In genomic region chr20:45937765-45938164, GRCh38 we compare ENCODE assay signal across 13 cellular contexts. TPM values are rescaled to one million over a fixed set of nuclear protein-coding genes. Genes with fewer than 3 reads are reported as not detected.
DNase-seq lines count a peak whose midpoint lies in the region; ATAC-seq and TF ChIP-seq lines count a peak whose summit lies in the region.
"Had no signal": no experiment of that assay in that cellular context is flagged by ENCODE, and none has a peak within 500 bp of the region (broad histone marks: within the 10 kb centered on the region; RNA-seq: fewer than 3 reads in every experiment).

No MANE protein-coding gene starts in this region.

- peaks cover 29% of the 10 kb centered on the region for H3K36me3 Mint-ChIP-seq in activated T-helper 1 cell treated with anti-CD3 and anti-CD28 coated beads, Interleukin-12 subunit alpha, Interleukin-12 subunit beta, Interleukin-2, Interleukin-4 antibody, amounts not matched to agents 30 ng/mL and 10 ng/mL and 1 ng/mL, durations not matched to agents 14 hours and 24 hours and 36 hours (ENCODE audit: low read depth)

- no peaks in the 10 kb centered on the region for H3K9me3 Mint-ChIP-seq in activated T-helper 1 cell treated with anti-CD3 and anti-CD28 coated beads, Interleukin-12 subunit alpha, Interleukin-12 subunit beta, Interleukin-2, Interleukin-4 antibody, amounts not matched to agents 30 ng/mL and 10 ng/mL and 1 ng/mL, durations not matched to agents 14 hours and 24 hours and 36 hours

- no peak overlapping the region for H3K27ac ChIP-seq in lower lobe of right lung

- DNase-seq in A172 (ENCODE audit: low spot score) (peak; percentile 38), GM20000 (ENCODE audit: low spot score) (peak; percentile 6), NCI-H82 (lab: John Stamatoyannopoulos, UW) (no peak), lower lobe of right lung (no peak)
- DNase-seq in activated T-helper 1 cell treated with anti-CD3 and anti-CD28 coated beads, Interleukin-12 subunit alpha, Interleukin-12 subunit beta, Interleukin-2, Interleukin-4 antibody, amounts not matched to agents 30 ng/mL and 10 ng/mL and 1 ng/mL, durations not matched to agents 14 hours and 24 hours and 36 hours (ENCODE audit: low spot score), result no peak
- no peak for DNase-seq in activated effector memory CD4-positive, alpha-beta T cell treated with anti-CD3 and anti-CD28 coated beads, Interleukin-2, amount 50 U/mL, for 16 hours
- DNase-seq: BE2C; caudate nucleus; NCI-H146; NCI-H748 treated with DMSO at 0.1 percent for 48 hours; stimulated activated naive CD4-positive, alpha-beta T cell had no signal

- H3K9me3 ChIP-seq in iPS-15b (ENCODE audit: control insufficient read depth, insufficient read depth, low read length) (no peaks in the 10 kb centered on the region), lower lobe of right lung (no peaks in the 10 kb centered on the region)
- H3K9me3 ChIP-seq: BE2C had no signal

- H3K27me3 Mint-ChIP-seq in activated T-helper 1 cell treated with anti-CD3 and anti-CD28 coated beads, Interleukin-12 subunit alpha, Interleukin-12 subunit beta, Interleukin-2, Interleukin-4 antibody, amounts not matched to agents 30 ng/mL and 10 ng/mL and 1 ng/mL, durations not matched to agents 14 hours and 24 hours and 36 hours (ENCODE audit: insufficient read depth), result no peaks in the 10 kb centered on the region

- TF ChIP-seq CTCF in GM20000 (IDR thresholded peaks at IDR 0.05; ENCODE audit: extremely low read depth, missing control alignments) (no peak), lower lobe of right lung (IDR thresholded peaks at IDR 0.05) (no peak)

- peak overlapping the region; percentile 16 for H3K9ac ChIP-seq in iPS-15b (ENCODE audit: low read depth, low read length)

- H3K36me3 ChIP-seq in iPS-15b (ENCODE audit: control insufficient read depth, insufficient read depth, low read length) (peaks cover 18% of the 10 kb centered on the region), lower lobe of right lung (peaks cover 56% of the 10 kb centered on the region)

- peaks cover 23% of the 10 kb centered on the region for H3K4me1 Mint-ChIP-seq in activated T-helper 1 cell treated with anti-CD3 and anti-CD28 coated beads, Interleukin-12 subunit alpha, Interleukin-12 subunit beta, Interleukin-2, Interleukin-4 antibody, amounts not matched to agents 30 ng/mL and 10 ng/mL and 1 ng/mL, durations not matched to agents 14 hours and 24 hours and 36 hours (ENCODE audit: low read depth)

- peaks cover 14% of the 10 kb centered on the region for H3K4me1 ChIP-seq in iPS-15b (ENCODE audit: control insufficient read depth, insufficient read depth, low read length)
- peaks cover 26% of the 10 kb centered on the region for H3K4me1 ChIP-seq in lower lobe of right lung
- H3K4me1 ChIP-seq: BE2C had no signal

- no peak for ATAC-seq in lower lobe of right lung
- ATAC-seq in GM21390 (IDR thresholded peaks at IDR 0.05; ENCODE audit: unreplicated experiment), result no peak

- H3K4me3 ChIP-seq in iPS-15b (ENCODE audit: low read depth, low read length) (no peak overlapping the region), lower lobe of right lung (no peak overlapping the region)

- peak overlapping the region; percentile 59 for H3K27ac Mint-ChIP-seq in activated T-helper 1 cell treated with anti-CD3 and anti-CD28 coated beads, Interleukin-12 subunit alpha, Interleukin-12 subunit beta, Interleukin-2, Interleukin-4 antibody, amounts not matched to agents 30 ng/mL and 10 ng/mL and 1 ng/mL, durations not matched to agents 14 hours and 24 hours and 36 hours

- intact Hi-C loops in activated T-helper 1 cell treated with anti-CD3 and anti-CD28 coated beads, Interleukin-12 subunit alpha, Interleukin-12 subunit beta, Interleukin-2, Interleukin-4 antibody, amounts not matched to agents 30 ng/mL and 10 ng/mL and 1 ng/mL, durations not matched to agents 14 hours and 24 hours and 36 hours (cut with micrococcal nuclease), result loop anchor here (10.0 kb wide), 1 partner anchor 973 kb away; the partner anchor contains the start of genes STK4 and TOMM34
- intact Hi-C loops in lower lobe of right lung (cut with DNase I), result no loop called here

- peak overlapping the region; percentile 53 for H3K4me3 Mint-ChIP-seq in activated T-helper 1 cell treated with anti-CD3 and anti-CD28 coated beads, Interleukin-12 subunit alpha, Interleukin-12 subunit beta, Interleukin-2, Interleukin-4 antibody, amounts not matched to agents 30 ng/mL and 10 ng/mL and 1 ng/mL, durations not matched to agents 14 hours and 24 hours and 36 hours

- no peaks in the 10 kb centered on the region for H3K27me3 ChIP-seq in iPS-15b (ENCODE audit: control insufficient read depth, insufficient read depth, low read length)
- H3K27me3 ChIP-seq in lower lobe of right lung (ENCODE audit: low read depth), result no peaks in the 10 kb centered on the region
- H3K27me3 ChIP-seq: BE2C had no signal

RNA-seq across cellular contexts. Expression of gene PCIF1, which starts 3.3 kb away (rescaled TPM):
- total RNA-seq in A172 (2014; rRNA removed; shearing (Covaris generic)), result 7.0 and 9.3 TPM in 2 replicates
- total RNA-seq in activated T-helper 1 cell treated with anti-CD3 and anti-CD28 coated beads, Interleukin-12 subunit alpha, Interleukin-12 subunit beta, Interleukin-2, Interleukin-4 antibody, amounts not matched to agents 30 ng/mL and 10 ng/mL and 1 ng/mL, durations not matched to agents 14 hours and 24 hours and 36 hours, result 27.9 and 28.5 TPM in 2 replicates
- 34.7 TPM for total RNA-seq in lower lobe of right lung

RNA-seq across cellular contexts. Expression of gene PLTP, which starts 25.8 kb away (rescaled TPM):
- total RNA-seq in A172 (2014; rRNA removed; shearing (Covaris generic)), result 2.1 and 3.9 TPM in 2 replicates
- total RNA-seq in activated T-helper 1 cell treated with anti-CD3 and anti-CD28 coated beads, Interleukin-12 subunit alpha, Interleukin-12 subunit beta, Interleukin-2, Interleukin-4 antibody, amounts not matched to agents 30 ng/mL and 10 ng/mL and 1 ng/mL, durations not matched to agents 14 hours and 24 hours and 36 hours, result 1.5 and 1.9 TPM in 2 replicates
- 145 TPM for total RNA-seq in lower lobe of right lung

RNA-seq across cellular contexts. Expression of gene ZNF335, which starts 34.2 kb away (rescaled TPM):
- 11.3 and 11.5 TPM in 2 replicates for total RNA-seq in A172 (2014; rRNA removed; shearing (Covaris generic))
- total RNA-seq in activated T-helper 1 cell treated with anti-CD3 and anti-CD28 coated beads, Interleukin-12 subunit alpha, Interleukin-12 subunit beta, Interleukin-2, Interleukin-4 antibody, amounts not matched to agents 30 ng/mL and 10 ng/mL and 1 ng/mL, durations not matched to agents 14 hours and 24 hours and 36 hours, result 38.3 and 40.9 TPM in 2 replicates
- total RNA-seq in lower lobe of right lung, result 20.4 TPM

RNA-seq across cellular contexts. Expression of gene CTSA, which starts 46.6 kb away (rescaled TPM):
- 114 and 142 TPM in 2 replicates for total RNA-seq in A172 (2014; rRNA removed; shearing (Covaris generic))
- 43.0 and 46.9 TPM in 2 replicates for total RNA-seq in activated T-helper 1 cell treated with anti-CD3 and anti-CD28 coated beads, Interleukin-12 subunit alpha, Interleukin-12 subunit beta, Interleukin-2, Interleukin-4 antibody, amounts not matched to agents 30 ng/mL and 10 ng/mL and 1 ng/mL, durations not matched to agents 14 hours and 24 hours and 36 hours
- total RNA-seq in lower lobe of right lung, result 185 TPM

RNA-seq across cellular contexts. Expression of gene NEURL2, which starts 46.8 kb away (rescaled TPM):
- 2.5 and 3.1 TPM in 2 replicates for total RNA-seq in A172 (2014; rRNA removed; shearing (Covaris generic))
- 1.9 and 3.4 TPM in 2 replicates for total RNA-seq in activated T-helper 1 cell treated with anti-CD3 and anti-CD28 coated beads, Interleukin-12 subunit alpha, Interleukin-12 subunit beta, Interleukin-2, Interleukin-4 antibody, amounts not matched to agents 30 ng/mL and 10 ng/mL and 1 ng/mL, durations not matched to agents 14 hours and 24 hours and 36 hours
- total RNA-seq in lower lobe of right lung, result 2.4 TPM

Comparison
In these comparisons a context has a peak if more than half of its experiments do, and no peak if none do; other contexts are left out.
1. DNase-seq: peak in A172 (single experiment) and GM20000 (single experiment); none in activated T-helper 1 cell treated with anti-CD3 and anti-CD28 coated beads, Interleukin-12 subunit alpha, Interleukin-12 subunit beta, Interleukin-2, Interleukin-4 antibody, amounts not matched to agents 30 ng/mL and 10 ng/mL and 1 ng/mL, durations not matched to agents 14 hours and 24 hours and 36 hours (single experiment), NCI-H82 (single experiment), activated effector memory CD4-positive, alpha-beta T cell treated with anti-CD3 and anti-CD28 coated beads, Interleukin-2, amount 50 U/mL, for 16 hours (single experiment) and lower lobe of right lung (single experiment).
2. RNA of gene PLTP, which starts 25.8 kb away (total RNA-seq): 145 TPM in lower lobe of right lung (single experiment); 2.1 to 3.9 TPM in A172 and 1.5 to 1.9 TPM in activated T-helper 1 cell treated with anti-CD3 and anti-CD28 coated beads, Interleukin-12 subunit alpha, Interleukin-12 subunit beta, Interleukin-2, Interleukin-4 antibody, amounts not matched to agents 30 ng/mL and 10 ng/mL and 1 ng/mL, durations not matched to agents 14 hours and 24 hours and 36 hours; every median in the first group is over 10 times any median in the second.